ENCODE assay signal across 12 cellular contexts in the genomic region with DNA sequence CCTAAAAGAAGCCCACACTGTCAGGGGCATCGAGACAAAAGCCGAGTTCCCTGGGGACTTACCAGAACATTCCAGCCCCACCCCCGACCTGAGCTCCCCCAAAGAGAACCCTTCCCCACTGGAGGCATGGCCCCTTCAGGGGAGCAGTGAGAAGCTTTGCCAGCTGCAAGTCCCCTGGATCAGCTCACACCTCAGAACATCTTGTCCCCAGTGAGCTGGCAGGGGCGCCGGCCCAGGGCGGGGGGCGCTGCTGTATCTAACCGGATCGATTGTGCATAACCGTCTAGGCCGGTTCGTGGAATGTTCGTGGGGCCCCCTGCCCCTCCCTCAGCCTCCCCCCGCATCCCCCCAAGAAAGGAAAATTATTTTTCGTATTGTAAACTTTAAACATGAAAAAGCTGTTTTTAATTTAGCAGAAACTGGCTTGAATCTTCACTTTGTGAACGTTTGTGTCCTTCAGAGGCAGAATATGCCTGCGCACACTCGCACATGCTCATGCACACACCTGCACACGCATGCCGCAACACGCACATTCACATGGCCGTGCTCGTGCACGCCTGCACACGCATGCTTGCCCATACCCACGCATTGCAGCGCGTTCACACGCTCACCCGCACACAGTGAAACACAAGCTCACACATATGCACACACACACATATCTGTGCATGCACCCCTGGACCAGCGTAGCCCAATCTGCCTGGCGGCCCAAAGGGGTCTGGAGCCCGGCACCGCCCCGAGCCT.
"Had no signal": no experiment of that assay in that cellular context is flagged by ENCODE, and none has a peak within 500 bp of the region (broad histone marks: within the 10 kb centered on the region; RNA-seq: fewer than 3 reads in every experiment).

No MANE protein-coding gene starts in this region.

- H3K4me1 Mint-ChIP-seq: activated naive CD4-positive, alpha-beta T cell treated with anti-CD3 and anti-CD28 coated beads, Interleukin-2, amount 50 U/mL, for 24 hours had no signal

- H3K9me3 ChIP-seq: breast epithelium, thoracic aorta had no signal

- H3K36me3 ChIP-seq: neural progenitor cell had no signal

- H3K27me3 ChIP-seq: breast epithelium, neural progenitor cell had no signal

- H3K4me3 ChIP-seq: breast epithelium, neural progenitor cell had no signal

- H3K36me3 Mint-ChIP-seq: activated naive CD4-positive, alpha-beta T cell treated with anti-CD3 and anti-CD28 coated beads, Interleukin-2, amount 50 U/mL, for 24 hours had no signal

- H3K9ac ChIP-seq: neural progenitor cell had no signal

- H3K4me1 ChIP-seq: breast epithelium, neural progenitor cell had no signal

- H3K27me3 Mint-ChIP-seq: activated naive CD4-positive, alpha-beta T cell treated with anti-CD3 and anti-CD28 coated beads, Interleukin-2, amount 50 U/mL, for 24 hours; stimulated activated naive CD8-positive, alpha-beta T cell treated with anti-CD3 and anti-CD28 coated beads, Interleukin-15, Interleukin-2, amounts not matched to agents 100 ng/mL and 50 ng/mL, for 24 hours had no signal

- H3K27ac ChIP-seq: neural progenitor cell had no signal

- H3K4me3 Mint-ChIP-seq: activated naive CD4-positive, alpha-beta T cell treated with anti-CD3 and anti-CD28 coated beads, Interleukin-2, amount 50 U/mL, for 24 hours; neural progenitor cell; stimulated activated naive CD8-positive, alpha-beta T cell treated with anti-CD3 and anti-CD28 coated beads, Interleukin-15, Interleukin-2, amounts not matched to agents 100 ng/mL and 50 ng/mL, for 24 hours had no signal

- DNase-seq: activated CD4-positive, CD25-positive, alpha-beta regulatory T cell; activated T-cell treated with anti-CD3 and anti-CD28 coated beads, Interleukin-2, amount 50 U/mL, for 1 hour; amniotic stem cell; foreskin melanocyte; kidney; stimulated activated CD4-positive, alpha-beta T cell treated with anti-CD3 and anti-CD28 coated beads, Interleukin-2, amount 100 ng/mL, for 48 hours; T-helper 2 cell had no signal

- H3K27ac Mint-ChIP-seq: activated naive CD4-positive, alpha-beta T cell treated with anti-CD3 and anti-CD28 coated beads, Interleukin-2, amount 50 U/mL, for 24 hours; neural progenitor cell; stimulated activated naive CD8-positive, alpha-beta T cell treated with anti-CD3 and anti-CD28 coated beads, Interleukin-15, Interleukin-2, amounts not matched to agents 100 ng/mL and 50 ng/mL, for 24 hours had no signal

- H3K9me3 Mint-ChIP-seq: activated naive CD4-positive, alpha-beta T cell treated with anti-CD3 and anti-CD28 coated beads, Interleukin-2, amount 50 U/mL, for 24 hours; neural progenitor cell; stimulated activated naive CD8-positive, alpha-beta T cell treated with anti-CD3 and anti-CD28 coated beads, Interleukin-15, Interleukin-2, amounts not matched to agents 100 ng/mL and 50 ng/mL, for 24 hours had no signal
